In genomic region chr10:6771361-6771760, GRCh38 we compare ENCODE assay signal across 1 cellular context.
TF ChIP-seq lines count a peak whose summit lies in the region.

No MANE protein-coding gene starts in this region.

TF ChIP-seq in GM23338, 12 proteins besides CTCF, POLR2A, EP300 and RAD21 (continued from another document):
- TF ChIP-seq ZNF462 (CRISPR knock-in tag; IDR thresholded peaks at IDR 0.05): no peak
- TF ChIP-seq STAT1 (IDR thresholded peaks at IDR 0.05; ENCODE audit: unreplicated experiment): no peak
- no peak for TF ChIP-seq EZH2phosphoT487 (IDR thresholded peaks at IDR 0.05; ENCODE audit: unreplicated experiment)
- no peak for TF ChIP-seq JUNB (IDR thresholded peaks at IDR 0.05; ENCODE audit: unreplicated experiment)
- no peak for TF ChIP-seq ZNF114 (CRISPR knock-in tag; IDR thresholded peaks at IDR 0.05)
TF ChIP-seq in GM23338: peak in this region for 0.
